Comparison of ENCODE assay signal across 9 cellular contexts in the genomic region with DNA sequence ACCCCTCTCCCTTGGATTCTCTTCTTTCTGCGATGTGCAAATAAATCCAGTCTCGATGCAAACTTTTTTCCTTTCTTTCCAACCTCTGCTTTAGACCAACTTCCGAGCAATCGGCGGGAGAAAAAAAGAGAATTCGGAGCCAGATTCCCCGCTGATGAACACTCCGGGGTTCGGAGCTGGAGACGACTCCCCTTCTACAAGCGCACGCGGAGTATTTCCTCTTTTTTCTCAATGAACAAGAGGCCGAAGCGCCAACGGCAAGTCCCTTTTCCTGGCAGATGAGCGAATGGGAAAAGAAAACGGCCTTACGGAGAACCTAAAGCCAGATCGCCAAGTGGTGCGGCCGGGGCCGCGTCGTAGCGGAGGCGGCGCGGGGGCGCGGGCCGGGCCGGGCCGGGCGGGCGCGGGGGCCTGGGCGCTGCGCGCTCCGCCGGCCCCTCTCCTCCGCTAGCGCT. TPM values are rescaled to one million over a fixed set of nuclear protein-coding genes. Genes with fewer than 3 reads are reported as not detected.
DNase-seq lines count a peak whose midpoint lies in the region; ATAC-seq and TF ChIP-seq lines count a peak whose summit lies in the region.
"Had no signal": no experiment of that assay in that cellular context is flagged by ENCODE, and none has a peak within 500 bp of the region (broad histone marks: within the 10 kb centered on the region; RNA-seq: fewer than 3 reads in every experiment).

No MANE protein-coding gene starts in this region.

- ATAC-seq in HG02970 (IDR thresholded peaks at IDR 0.05; ENCODE audit: low FRiP score, unreplicated experiment) (peak; percentile 0), PC-3 (no peak)

- CTCF ChIA-PET in PC-3 (lab: Charles Lee) = interaction anchor here (0.8 to 1.3 kb wide), 3 partner anchors 404 to 710 kb away, joined by 3 to 8 read pairs (median 5); no protein-coding TSS in a partner anchor

- H2AFZ ChIP-seq in PC-3 (ENCODE audit: low read length) = 0 out of 2 replicates have a peak overlapping the region, but pooled peaks have one; percentile 50
- H2AFZ ChIP-seq in neuron (ENCODE audit: low read depth, low read length) = no peak overlapping the region

- peak overlapping the region; percentile 100 for H3K27ac Mint-ChIP-seq in endothelial cell (ENCODE audit: unreplicated experiment)

- peaks cover 14% of the 10 kb centered on the region for H3K36me3 ChIP-seq in PC-3 (ENCODE audit: low read depth, low read length)
- H3K36me3 ChIP-seq in neuron (ENCODE audit: insufficient read depth, low read length) = peaks cover 16% of the 10 kb centered on the region

- H3K9ac ChIP-seq in PC-3 (ENCODE audit: low read length) = peak overlapping the region; percentile 99

- TF ChIP-seq CTCF in 22Rv1 (IDR thresholded peaks at IDR 0.05) (no peak), GM12864 (IDR thresholded peaks at IDR 0.05; ENCODE audit: low read depth, low read length, missing control alignments) (no peak), PC-3 (conservative IDR thresholded peaks at IDR 0.05; ENCODE audit: low read depth, low read length) (no peak), endothelial cell (IDR thresholded peaks at IDR 0.05; ENCODE audit: unreplicated experiment) (no peak)

- DNase-seq in GM12864 (ENCODE audit: low read depth) (no peak), PC-3 (no peak), endothelial cell (ENCODE audit: low spot score) (no peak), mesenteric fat pad (ENCODE audit: low spot score) (no peak), NCI-H2029 treated with DMSO at 0.1 percent for 48 hours (lab: John Stamatoyannopoulos, UW) (no peak)

- no peaks in the 10 kb centered on the region for H3K9me3 Mint-ChIP-seq in endothelial cell (ENCODE audit: unreplicated experiment)
- H3K9me3 Mint-ChIP-seq: nephron had no signal

- no peak overlapping the region for H3K4me3 Mint-ChIP-seq in endothelial cell (ENCODE audit: unreplicated experiment)

- H3K9me2 ChIP-seq in PC-3 (replicated peaks; ENCODE audit: low read length) = no peaks in the 10 kb centered on the region

- no TSS peak for BruUV-seq in PC-3 (replicated peaks; lab: Mats Ljungman, UMichigan)

- H4K20me1 ChIP-seq in PC-3 (ENCODE audit: low read length) = peaks cover 45% of the 10 kb centered on the region

- intact Hi-C loops in PC-3 (cut with micrococcal nuclease) = loop anchor here (1.0 to 5.0 kb wide), 6 partner anchors 208 to 637 kb away; no protein-coding TSS in a partner anchor

- peaks cover 17% of the 10 kb centered on the region for H3K4me1 Mint-ChIP-seq in endothelial cell (ENCODE audit: unreplicated experiment)

- peaks cover 14% of the 10 kb centered on the region for H3K36me3 Mint-ChIP-seq in endothelial cell (ENCODE audit: low read depth, unreplicated experiment)

- H3K9me3 ChIP-seq in PC-3 (ENCODE audit: low read length) (no peaks in the 10 kb centered on the region), neuron (ENCODE audit: low read length) (no peaks in the 10 kb centered on the region)

- H3K4me2 ChIP-seq in PC-3 (ENCODE audit: low read length) = peak overlapping the region; percentile 93

- H3F3A ChIP-seq in PC-3 (ENCODE audit: low read length, unreplicated experiment) = no peaks in the 10 kb centered on the region

- peak overlapping the region; percentile 49 for H3K4me3 ChIP-seq in GM12864 (ENCODE audit: low read depth, low read length)
- peak overlapping the region; percentile 99 for H3K4me3 ChIP-seq in PC-3 (ENCODE audit: low read length)
- peak overlapping the region; percentile 54 for H3K4me3 ChIP-seq in neuron (ENCODE audit: low read length)

- H3K27me3 Mint-ChIP-seq in endothelial cell (ENCODE audit: unreplicated experiment) = peaks cover 8% of the 10 kb centered on the region

- peaks cover 51% of the 10 kb centered on the region for H3K79me2 ChIP-seq in PC-3 (ENCODE audit: low read length)

- POLR2A ChIA-PET in PC-3 (lab: Charles Lee; ENCODE audit: unreplicated experiment) = interaction anchor here (0.5 to 1.0 kb wide), 10 partner anchors 19 to 769 kb away, joined by 3 to 11 read pairs (median 6); no protein-coding TSS in a partner anchor

- peak overlapping the region; percentile 97 for H3K27ac ChIP-seq in 22Rv1
- H3K27ac ChIP-seq in PC-3 (ENCODE audit: low read length) = peak overlapping the region; percentile 91

- peaks cover 23% of the 10 kb centered on the region for H3K4me1 ChIP-seq in PC-3 (ENCODE audit: insufficient read depth, low read length)
- H3K4me1 ChIP-seq in neuron (ENCODE audit: insufficient read depth, low read length) = peaks cover 24% of the 10 kb centered on the region

- H3K27me3 ChIP-seq in PC-3 (ENCODE audit: low read length) (no peaks in the 10 kb centered on the region), neuron (ENCODE audit: insufficient read depth, low read length) (no peaks in the 10 kb centered on the region)

RNA-seq across cellular contexts. Expression of gene SPRY2, which starts 0.3 kb away (rescaled TPM):
- total RNA-seq in PC-3 (2014; rRNA removed) (16.5 and 19.0 TPM in 2 replicates), endothelial cell (ENCODE audit: unreplicated experiment) (21.7 TPM), mesenteric fat pad (55.9 TPM)

Comparison
In these comparisons a context has a peak if more than half of its experiments do, and no peak if none do; other contexts are left out.
1. H3K4me3 ChIP-seq: peak in every context shown above with its lines; median percentile 99 in PC-3; 54 in neuron; 49 in GM12864.